In the genomic region with DNA sequence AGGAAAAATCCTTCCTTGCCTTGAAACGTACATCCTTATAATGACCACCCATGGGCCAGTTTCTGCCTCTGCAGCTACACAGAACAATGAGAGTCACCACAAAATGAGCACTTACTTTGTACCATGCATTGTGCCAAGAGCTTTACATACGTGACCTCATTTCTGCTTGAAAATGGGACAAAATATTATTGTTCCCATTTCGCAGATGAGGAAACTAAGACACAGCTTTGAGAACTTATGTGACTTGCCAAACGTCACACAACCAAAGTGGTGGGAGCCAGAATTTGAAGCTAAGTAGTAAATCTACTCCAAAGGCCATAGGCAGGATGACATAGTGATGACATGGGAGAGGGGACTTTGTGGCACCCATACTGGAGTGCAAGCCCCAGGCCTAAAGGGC, we compare ENCODE assay signal across 20 cellular contexts. TPM values are rescaled to one million over a fixed set of nuclear protein-coding genes. Genes with fewer than 3 reads are reported as not detected.
"Had no signal": no experiment of that assay in that cellular context is flagged by ENCODE, and none has a peak within 500 bp of the region (broad histone marks: within the 10 kb centered on the region; RNA-seq: fewer than 3 reads in every experiment).

No MANE protein-coding gene starts in this region.

- H3K27ac Mint-ChIP-seq: endodermal cell; memory B cell; natural killer cell; stimulated activated naive B cell treated with anti-CD40 and anti-IgM and Interleukin-4, amounts not matched to agents 10 μg/mL and 1 μg/mL and 100 μg/mL, for 72 hours; stimulated activated naive CD8-positive, alpha-beta T cell treated with anti-CD3 and anti-CD28 coated beads, Interleukin-15, Interleukin-2, amounts not matched to agents 100 ng/mL and 50 ng/mL, for 24 hours had no signal

- H3K9me3 ChIP-seq: prostate gland, spleen, thoracic aorta, tibial nerve, upper lobe of right lung, uterus had no signal

- H3K36me3 ChIP-seq: prostate gland, thoracic aorta, upper lobe of right lung, uterus had no signal

- H3K36me3 Mint-ChIP-seq: memory B cell; natural killer cell; stimulated activated naive B cell treated with anti-CD40 and anti-IgM and Interleukin-4, amounts not matched to agents 10 μg/mL and 1 μg/mL and 100 μg/mL, for 72 hours had no signal

- H3K9me3 Mint-ChIP-seq: endodermal cell; memory B cell; natural killer cell; stimulated activated naive B cell treated with anti-CD40 and anti-IgM and Interleukin-4, amounts not matched to agents 10 μg/mL and 1 μg/mL and 100 μg/mL, for 72 hours; stimulated activated naive CD8-positive, alpha-beta T cell treated with anti-CD3 and anti-CD28 coated beads, Interleukin-15, Interleukin-2, amounts not matched to agents 100 ng/mL and 50 ng/mL, for 24 hours had no signal

- DNase-seq: cerebellar nuclear complex; cortex of kidney; dorsolateral prefrontal cortex; effector CD4-positive, alpha-beta T cell; natural killer cell; spleen; stimulated activated naive B cell treated with anti-CD40 and anti-IgM and Interleukin-4, amounts not matched to agents 10 μg/mL and 1 μg/mL and 100 μg/mL, for 72 hours; upper lobe of right lung had no signal

- FAIRE-seq: frontal cortex, keratinocyte had no signal

- H3K4me3 ChIP-seq: dorsolateral prefrontal cortex, lung, prostate gland, skin epidermis, spleen, thoracic aorta, tibial nerve, upper lobe of right lung, uterus had no signal

- H3K27me3 Mint-ChIP-seq: stimulated activated naive B cell treated with anti-CD40 and anti-IgM and Interleukin-4, amounts not matched to agents 10 μg/mL and 1 μg/mL and 100 μg/mL, for 72 hours; stimulated activated naive CD8-positive, alpha-beta T cell treated with anti-CD3 and anti-CD28 coated beads, Interleukin-15, Interleukin-2, amounts not matched to agents 100 ng/mL and 50 ng/mL, for 24 hours had no signal

- H3K4me3 Mint-ChIP-seq: endodermal cell; memory B cell; natural killer cell; stimulated activated naive B cell treated with anti-CD40 and anti-IgM and Interleukin-4, amounts not matched to agents 10 μg/mL and 1 μg/mL and 100 μg/mL, for 72 hours; stimulated activated naive CD8-positive, alpha-beta T cell treated with anti-CD3 and anti-CD28 coated beads, Interleukin-15, Interleukin-2, amounts not matched to agents 100 ng/mL and 50 ng/mL, for 24 hours had no signal

- H3K27me3 ChIP-seq: spleen, tibial nerve, upper lobe of right lung, uterus had no signal

- H3K4me1 Mint-ChIP-seq: natural killer cell; stimulated activated naive B cell treated with anti-CD40 and anti-IgM and Interleukin-4, amounts not matched to agents 10 μg/mL and 1 μg/mL and 100 μg/mL, for 72 hours had no signal

- H3K27ac ChIP-seq: dorsolateral prefrontal cortex, prostate gland, thoracic aorta, upper lobe of right lung, uterus had no signal

- H3K4me1 ChIP-seq: prostate gland, uterus had no signal

- ATAC-seq: natural killer cell; stimulated activated naive B cell treated with anti-CD40 and anti-IgM and Interleukin-4, amounts not matched to agents 10 μg/mL and 1 μg/mL and 100 μg/mL, for 72 hours had no signal

RNA-seq across cellular contexts. Expression of a gene that starts 38.8 kb away (rescaled TPM):
- polyA plus RNA-seq: neural cell had no signal
